Comparison of ENCODE assay signal across 9 cellular contexts in genomic region chr5:122182491-122182921, GRCh38. TPM values are rescaled to one million over a fixed set of nuclear protein-coding genes. Genes with fewer than 3 reads are reported as not detected.
A peak's percentile ranks its signal among the peaks of the same experiment; 100 is the strongest.
DNase-seq lines count a peak whose midpoint lies in the region; ATAC-seq, FAIRE-seq and TF ChIP-seq lines count a peak whose summit lies in the region.
"Had no signal": no experiment of that assay in that cellular context is flagged by ENCODE, and none has a peak within 500 bp of the region (broad histone marks: within the 10 kb centered on the region; RNA-seq: fewer than 3 reads in every experiment).

No MANE protein-coding gene starts in this region.

- 46 to 48% methylated on average over 5 to 7 of the region's 7 CpGs for WGBS in endodermal cell (ENCODE audit: insufficient coverage in 1 of 2, insufficient read length in 1 of 2), 2 experiments

- peak overlapping the region; percentile 52 for H3K27ac Mint-ChIP-seq in endodermal cell

- no peak for FAIRE-seq in GM12891 (lab: Jason Lieb, UNC)

- CTCF ChIA-PET in AG04449 (lab: Yijun Ruan, JAX) = interaction anchor here (0.9 to 3.8 kb wide), 5 partner anchors 13 to 216 kb away, joined by 3 to 26 read pairs (median 9); no protein-coding TSS in a partner anchor

- TF ChIP-seq CTCF in AG04449 (IDR thresholded peaks at IDR 0.05; ENCODE audit: insufficient read depth, low read length, missing control alignments) (no peak), endodermal cell (conservative IDR thresholded peaks at IDR 0.05) (no peak)

- H3K9me3 ChIP-seq in endodermal cell (ENCODE audit: control insufficient read depth, low read length) (no peaks in the 10 kb centered on the region), mucosa of rectum (ENCODE audit: control insufficient read depth in 2 of 2, low read length in 2 of 2) (no peaks in the 10 kb centered on the region)

- DNase-seq in AG04449 (ENCODE audit: low read depth, low spot score) = no peak
- DNase-seq in NCI-H2227 treated with DMSO at 0.1 percent for 48 hours (lab: John Stamatoyannopoulos, UW) = peak; percentile 54
- DNase-seq in endodermal cell = peak; percentile 75
- no peak for DNase-seq in GM12891 (ENCODE audit: insufficient read length, low spot score)

- H3K27ac ChIP-seq in endodermal cell (ENCODE audit: low read depth, low read length) (no peak overlapping the region), mucosa of rectum (ENCODE audit: low read depth in 2 of 2, low read length in 2 of 2) (peak overlapping the region; percentile 82 to 85)

- peaks cover 5% of the 10 kb centered on the region for H3K9me3 Mint-ChIP-seq in endodermal cell

- POLR2A ChIA-PET in AG04449 (lab: Yijun Ruan, JAX) = interaction anchor here (0.8 to 1.7 kb wide), 5 partner anchors 12 to 110 kb away, joined by 3 to 15 read pairs (median 3); partner anchors contain the start of gene LOX

- H3K4me3 ChIP-seq in AG04449 (ENCODE audit: low read depth, low read length) = peak overlapping the region; percentile 18; the same call in 1 of the 2 replicates
- H3K4me3 ChIP-seq in endodermal cell (ENCODE audit: low read length) = no peak overlapping the region
- peak overlapping the region; percentile 40 to 49 for H3K4me3 ChIP-seq in mucosa of rectum (ENCODE audit: low read length in 2 of 2)

- H3K4me1 ChIP-seq in endodermal cell (ENCODE audit: control insufficient read depth, insufficient read depth, low read length) (peaks cover 12% of the 10 kb centered on the region), mucosa of rectum (ENCODE audit: control insufficient read depth in 2 of 2, insufficient read depth in 2 of 2, low read length in 2 of 2) (peaks cover 11 to 17% of the 10 kb centered on the region in 2 donors)

- no peak for ATAC-seq in GM18868 (IDR thresholded peaks at IDR 0.05; ENCODE audit: unreplicated experiment)
- no peak for ATAC-seq in GM21367 (IDR thresholded peaks at IDR 0.05; ENCODE audit: unreplicated experiment)
- no peak for ATAC-seq in GM18505 (IDR thresholded peaks at IDR 0.05; ENCODE audit: unreplicated experiment)

- TF ChIP-seq POLR2A in GM12891 (IDR thresholded peaks at IDR 0.05; ENCODE audit: low read depth, low read length) (no peak), GM18505 (IDR thresholded peaks at IDR 0.05; ENCODE audit: borderline replicate concordance, extremely low read depth, insufficient read depth, insufficient read length) (no peak)

- no peak overlapping the region for H3K9ac ChIP-seq in endodermal cell (ENCODE audit: extremely low read depth, low read length, poor library complexity, severe bottlenecking)
- peak overlapping the region; percentile 39 to 48 for H3K9ac ChIP-seq in mucosa of rectum (ENCODE audit: low read depth in 1 of 2, low read length in 2 of 2)

- H3K36me3 ChIP-seq in endodermal cell (ENCODE audit: control insufficient read depth, insufficient read depth, low read length) (no peaks in the 10 kb centered on the region), mucosa of rectum (ENCODE audit: control insufficient read depth in 2 of 2, insufficient read depth in 2 of 2, low read length in 2 of 2) (no peaks in the 10 kb centered on the region)

- H3K4me3 Mint-ChIP-seq in endodermal cell = no peak overlapping the region

- peaks cover 18% of the 10 kb centered on the region for H3K4me1 Mint-ChIP-seq in endodermal cell

- H3K27me3 ChIP-seq in endodermal cell (ENCODE audit: control insufficient read depth, insufficient read depth, low read length, poor library complexity, severe bottlenecking) = no peaks in the 10 kb centered on the region
- H3K27me3 ChIP-seq in mucosa of rectum (ENCODE audit: control insufficient read depth in 2 of 2, insufficient read depth in 2 of 2, low read length in 2 of 2) = no peaks in the 10 kb centered on the region

- no peaks in the 10 kb centered on the region for H3K36me3 Mint-ChIP-seq in endodermal cell (ENCODE audit: low read depth)

- H3K27me3 Mint-ChIP-seq in endodermal cell (ENCODE audit: insufficient read depth) = no peaks in the 10 kb centered on the region

TF ChIP-seq in GM12891, 5 proteins besides CTCF, POLR2A, EP300 and RAD21:
- TF ChIP-seq PAX5 (IDR thresholded peaks at IDR 0.05; ENCODE audit: insufficient read depth, low read length, severe bottlenecking) (no peak), POU2F2 (IDR thresholded peaks at IDR 0.05; ENCODE audit: low read depth, low read length) (no peak), POLR2AphosphoS5 (IDR thresholded peaks at IDR 0.05; ENCODE audit: low read depth, low read length) (no peak), SPI1 (IDR thresholded peaks at IDR 0.05; ENCODE audit: low read depth, low read length) (no peak), TAF1 (IDR thresholded peaks at IDR 0.05; ENCODE audit: low read depth, low read length) (no peak)

RNA-seq across cellular contexts. Expression of gene ZNF474, which starts 53.2 kb away (rescaled TPM):
- under 1 TPM in 1 of 2 donors, not detected in 1; 0.31 TPM for total RNA-seq in endodermal cell
- 0.18 TPM for polyA plus RNA-seq in endodermal cell (2013, experiment 1 of 2)
- polyA plus RNA-seq in endodermal cell (2013, experiment 2 of 2) = 0.41 TPM
- polyA plus RNA-seq in GM12891 (2012; ENCODE audit: low read depth, missing spikeins) = not detected
- total RNA-seq: SK-MEL-5 had no signal

Comparison
In these comparisons a context has a peak if more than half of its experiments do, and no peak if none do; other contexts are left out.
1. DNase-seq: peak in NCI-H2227 treated with DMSO at 0.1 percent for 48 hours (single experiment) and endodermal cell (single experiment); none in AG04449 (single experiment) and GM12891 (single experiment).